1 cellular context compared by ENCODE assay signal in the genomic region with DNA sequence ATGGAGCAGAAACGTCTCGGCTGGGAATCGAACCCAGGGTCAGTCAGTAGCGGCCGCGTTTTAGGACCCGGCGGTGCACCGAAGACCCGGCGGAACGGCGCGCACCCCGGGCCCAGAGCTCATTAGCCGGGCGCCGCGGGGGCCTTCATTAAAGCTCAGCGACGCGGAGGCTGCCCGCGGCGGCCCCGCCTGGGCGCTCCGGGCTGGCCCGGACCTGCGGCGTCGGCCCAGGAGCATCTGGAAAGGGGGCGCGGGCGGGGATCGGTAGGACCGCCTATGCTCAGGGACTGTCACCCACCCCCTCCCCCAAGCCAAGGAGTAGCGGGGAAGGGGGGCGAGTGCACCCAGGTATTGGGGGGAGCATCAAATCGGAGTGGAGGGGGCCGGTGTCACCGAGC.
TF ChIP-seq lines count a peak whose summit lies in the region.

No MANE protein-coding gene starts in this region.

TF ChIP-seq in HEK293, 187 proteins besides CTCF, POLR2A, EP300 and RAD21 (continued from another document):
- TF ChIP-seq ZNF394 (tag by site-specific recombination; IDR thresholded peaks at IDR 0.05; ENCODE audit: borderline replicate concordance) (peak; percentile 22; the same call in 1 of the 2 replicates), GLIS1 (tag by site-specific recombination; IDR thresholded peaks at IDR 0.05) (peak; percentile 23; the same call in 1 of the 2 replicates), ZNF571 (tag by site-specific recombination; IDR thresholded peaks at IDR 0.05) (no peak), ZNF473 (tag by site-specific recombination; IDR thresholded peaks at IDR 0.05) (no peak), ZIC2 (tag by site-specific recombination; IDR thresholded peaks at IDR 0.05) (peak; percentile 20; the same call in 1 of the 2 replicates), OSR2 (tag by site-specific recombination; IDR thresholded peaks at IDR 0.05) (no peak), AEBP2 (tag by site-specific recombination; IDR thresholded peaks at IDR 0.05; ENCODE audit: borderline replicate concordance) (no peak), TRIM28 (IDR thresholded peaks at IDR 0.05; ENCODE audit: borderline replicate concordance, low read length) (no peak), KLF8 (tag by site-specific recombination; IDR thresholded peaks at IDR 0.05) (no peak), SP2 (tag by site-specific recombination; IDR thresholded peaks at IDR 0.05) (no peak), MYNN (tag by site-specific recombination; IDR thresholded peaks at IDR 0.05; ENCODE audit: borderline replicate concordance) (no peak), KLF9 (tag by site-specific recombination; IDR thresholded peaks at IDR 0.05; ENCODE audit: low read depth) (no peak), ZNF561 (tag by site-specific recombination; IDR thresholded peaks at IDR 0.05; ENCODE audit: borderline replicate concordance) (no peak), ZNF529 (tag by site-specific recombination; IDR thresholded peaks at IDR 0.05; ENCODE audit: insufficient replicate concordance) (no peak), ZNF184 (tag by site-specific recombination; IDR thresholded peaks at IDR 0.05) (no peak)
- TF ChIP-seq, protein P1, sequence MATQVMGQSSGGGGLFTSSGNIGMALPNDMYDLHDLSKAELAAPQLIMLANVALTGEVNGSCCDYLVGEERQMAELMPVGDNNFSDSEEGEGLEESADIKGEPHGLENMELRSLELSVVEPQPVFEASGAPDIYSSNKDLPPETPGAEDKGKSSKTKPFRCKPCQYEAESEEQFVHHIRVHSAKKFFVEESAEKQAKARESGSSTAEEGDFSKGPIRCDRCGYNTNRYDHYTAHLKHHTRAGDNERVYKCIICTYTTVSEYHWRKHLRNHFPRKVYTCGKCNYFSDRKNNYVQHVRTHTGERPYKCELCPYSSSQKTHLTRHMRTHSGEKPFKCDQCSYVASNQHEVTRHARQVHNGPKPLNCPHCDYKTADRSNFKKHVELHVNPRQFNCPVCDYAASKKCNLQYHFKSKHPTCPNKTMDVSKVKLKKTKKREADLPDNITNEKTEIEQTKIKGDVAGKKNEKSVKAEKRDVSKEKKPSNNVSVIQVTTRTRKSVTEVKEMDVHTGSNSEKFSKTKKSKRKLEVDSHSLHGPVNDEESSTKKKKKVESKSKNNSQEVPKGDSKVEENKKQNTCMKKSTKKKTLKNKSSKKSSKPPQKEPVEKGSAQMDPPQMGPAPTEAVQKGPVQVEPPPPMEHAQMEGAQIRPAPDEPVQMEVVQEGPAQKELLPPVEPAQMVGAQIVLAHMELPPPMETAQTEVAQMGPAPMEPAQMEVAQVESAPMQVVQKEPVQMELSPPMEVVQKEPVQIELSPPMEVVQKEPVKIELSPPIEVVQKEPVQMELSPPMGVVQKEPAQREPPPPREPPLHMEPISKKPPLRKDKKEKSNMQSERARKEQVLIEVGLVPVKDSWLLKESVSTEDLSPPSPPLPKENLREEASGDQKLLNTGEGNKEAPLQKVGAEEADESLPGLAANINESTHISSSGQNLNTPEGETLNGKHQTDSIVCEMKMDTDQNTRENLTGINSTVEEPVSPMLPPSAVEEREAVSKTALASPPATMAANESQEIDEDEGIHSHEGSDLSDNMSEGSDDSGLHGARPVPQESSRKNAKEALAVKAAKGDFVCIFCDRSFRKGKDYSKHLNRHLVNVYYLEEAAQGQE (tag by site-specific recombination; IDR thresholded peaks at IDR 0.05) = no peak
